ENCODE assay signal across 16 cellular contexts in the genomic region with DNA sequence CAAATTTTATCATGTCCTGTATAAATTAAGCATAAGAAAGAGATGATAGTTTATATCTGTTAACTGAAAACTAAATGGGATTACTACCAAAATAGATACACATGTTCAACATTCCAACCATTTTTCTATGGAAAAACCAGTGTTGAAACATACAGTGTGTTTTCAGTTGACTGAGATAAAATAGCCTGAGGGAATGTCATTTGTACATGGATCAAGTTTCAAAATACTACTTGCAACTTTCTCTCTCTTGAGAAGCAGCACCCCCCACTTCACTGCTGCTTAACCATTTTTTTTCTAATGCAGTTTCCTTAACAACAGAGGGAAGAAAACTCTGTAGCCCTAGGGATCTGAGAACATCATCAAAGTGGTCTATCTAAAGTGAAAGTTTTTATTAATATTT.
DNase-seq lines count a peak whose midpoint lies in the region; FAIRE-seq and TF ChIP-seq lines count a peak whose summit lies in the region.
"Had no signal": no experiment of that assay in that cellular context is flagged by ENCODE, and none has a peak within 500 bp of the region (broad histone marks: within the 10 kb centered on the region; RNA-seq: fewer than 3 reads in every experiment).

No MANE protein-coding gene starts in this region.

- H3K27ac ChIP-seq in neural progenitor cell (no peak overlapping the region), thyroid gland (no peak overlapping the region)
- H3K27ac ChIP-seq: lower lobe of right lung had no signal

- no peak overlapping the region for H3K27ac Mint-ChIP-seq in activated T-cell treated with anti-CD3 and anti-CD28 coated beads, Interleukin-2, amount 50 U/mL, for 24 hours
- no peak overlapping the region for H3K27ac Mint-ChIP-seq in neural progenitor cell
- H3K27ac Mint-ChIP-seq: activated T-helper 2 cell treated with anti-CD3 and anti-CD28 coated beads, Interferon-gamma antibody, Interleukin-2, Interleukin-4, amounts not matched to agents 10 μg/mL and 5 μg/mL and 100 μg/mL, durations not matched to agents 14 hours and 24 hours and 36 hours had no signal

- H3K9me3 ChIP-seq in neural progenitor cell (ENCODE audit: low read depth) (no peaks in the 10 kb centered on the region), BE2C (no peaks in the 10 kb centered on the region), thyroid gland (no peaks in the 10 kb centered on the region)
- H3K9me3 ChIP-seq: lower lobe of right lung, pancreas had no signal

- no peak overlapping the region for H3K4me2 ChIP-seq in neural progenitor cell

- no peaks in the 10 kb centered on the region for H3K4me1 Mint-ChIP-seq in activated T-cell treated with anti-CD3 and anti-CD28 coated beads, Interleukin-2, amount 50 U/mL, for 24 hours (ENCODE audit: low read depth)
- H3K4me1 Mint-ChIP-seq in neural progenitor cell = peaks cover 5% of the 10 kb centered on the region

- no peak overlapping the region for H3K4me3 Mint-ChIP-seq in activated T-cell treated with anti-CD3 and anti-CD28 coated beads, Interleukin-2, amount 50 U/mL, for 24 hours
- no peak overlapping the region for H3K4me3 Mint-ChIP-seq in neural progenitor cell

- no peaks in the 10 kb centered on the region for H3K27me3 ChIP-seq in neural progenitor cell
- no peaks in the 10 kb centered on the region for H3K27me3 ChIP-seq in BE2C
- no peaks in the 10 kb centered on the region for H3K27me3 ChIP-seq in thyroid gland
- H3K27me3 ChIP-seq: pancreas had no signal

- H3K4me3 ChIP-seq in neural progenitor cell (no peak overlapping the region), BE2C (ENCODE audit: low read depth, low read length) (no peak overlapping the region), thyroid gland (replicated peaks in 1 of 3) (no peak overlapping the region)
- H3K4me3 ChIP-seq: lower lobe of right lung, pancreas had no signal

- DNase-seq in ELR (ENCODE audit: low read depth) (peak; percentile 47), NCI-H69 (lab: John Stamatoyannopoulos, UW) (peak; percentile 46), myocyte (ENCODE audit: low read depth) (peak; percentile 63), neural progenitor cell (ENCODE audit: low spot score) (no peak), BE2C (no peak), thyroid gland (no peak)
- no peak for DNase-seq in activated T-cell treated with anti-CD3 and anti-CD28 coated beads, Interleukin-2, amount 50 U/mL, for 24 hours
- DNase-seq: activated CD4-positive, alpha-beta T cell treated with anti-CD3 and anti-CD28 coated beads for 4 hours; cerebellar nuclear complex; lower lobe of right lung; NCI-H446 treated with DMSO at 0.1 percent for 48 hours; pancreas; SHP77; stimulated activated naive CD4-positive, alpha-beta T cell had no signal

- no peak overlapping the region for H2AFZ ChIP-seq in neural progenitor cell (replicated peaks)

- no peaks in the 10 kb centered on the region for H3K9me3 Mint-ChIP-seq in activated T-cell treated with anti-CD3 and anti-CD28 coated beads, Interleukin-2, amount 50 U/mL, for 24 hours
- no peaks in the 10 kb centered on the region for H3K9me3 Mint-ChIP-seq in neural progenitor cell
- H3K9me3 Mint-ChIP-seq: activated T-helper 2 cell treated with anti-CD3 and anti-CD28 coated beads, Interferon-gamma antibody, Interleukin-2, Interleukin-4, amounts not matched to agents 10 μg/mL and 5 μg/mL and 100 μg/mL, durations not matched to agents 14 hours and 24 hours and 36 hours had no signal

- intact Hi-C loops in thyroid gland (cut with DNase I) = no loop called here

- peaks cover 4% of the 10 kb centered on the region for H3K27me3 Mint-ChIP-seq in activated T-cell treated with anti-CD3 and anti-CD28 coated beads, Interleukin-2, amount 50 U/mL, for 24 hours
- H3K27me3 Mint-ChIP-seq in neural progenitor cell (ENCODE audit: insufficient read depth, low read depth) = no peaks in the 10 kb centered on the region

- no peaks in the 10 kb centered on the region for H3K36me3 ChIP-seq in neural progenitor cell
- H3K36me3 ChIP-seq in BE2C = no peaks in the 10 kb centered on the region
- H3K36me3 ChIP-seq in thyroid gland = peaks cover 26 to 32% of the 10 kb centered on the region in 2 donors

- FAIRE-seq in endometrium (lab: Jason Lieb, UNC) = peak; percentile 62
- FAIRE-seq: pancreas had no signal

- no peak overlapping the region for H3K9ac ChIP-seq in neural progenitor cell

- H3F3A ChIP-seq in neural progenitor cell (ENCODE audit: low read depth) = no peaks in the 10 kb centered on the region

- no peaks in the 10 kb centered on the region for H3K79me2 ChIP-seq in neural progenitor cell (ENCODE audit: low read depth)

- no peak for TF ChIP-seq CTCF in neural progenitor cell (IDR thresholded peaks at IDR 0.05)
- TF ChIP-seq CTCF in BE2C (IDR thresholded peaks at IDR 0.05; ENCODE audit: low read depth, low read length) = no peak
- TF ChIP-seq CTCF in thyroid gland (IDR thresholded peaks at IDR 0.05) = no peak

- no peaks in the 10 kb centered on the region for H4K20me1 ChIP-seq in neural progenitor cell (ENCODE audit: low read depth)

- H3K4me1 ChIP-seq in neural progenitor cell (no peaks in the 10 kb centered on the region), BE2C (no peaks in the 10 kb centered on the region), thyroid gland (peaks cover 0 to 7% of the 10 kb centered on the region in 2 donors)

- no peaks in the 10 kb centered on the region for H3K36me3 Mint-ChIP-seq in activated T-cell treated with anti-CD3 and anti-CD28 coated beads, Interleukin-2, amount 50 U/mL, for 24 hours (ENCODE audit: low read depth)
- H3K36me3 Mint-ChIP-seq in neural progenitor cell = no peaks in the 10 kb centered on the region

- no peak for TF ChIP-seq POLR2A in thyroid gland (IDR thresholded peaks at IDR 0.05)

Comparison
In these comparisons a context has a peak if more than half of its experiments do, and no peak if none do; other contexts are left out.
1. DNase-seq: peak in ELR (single experiment), NCI-H69 (single experiment) and myocyte (single experiment); none in activated T-cell treated with anti-CD3 and anti-CD28 coated beads, Interleukin-2, amount 50 U/mL, for 24 hours (single experiment), neural progenitor cell (single experiment), BE2C (single experiment) and thyroid gland (0 of 2).